In the genomic region with DNA sequence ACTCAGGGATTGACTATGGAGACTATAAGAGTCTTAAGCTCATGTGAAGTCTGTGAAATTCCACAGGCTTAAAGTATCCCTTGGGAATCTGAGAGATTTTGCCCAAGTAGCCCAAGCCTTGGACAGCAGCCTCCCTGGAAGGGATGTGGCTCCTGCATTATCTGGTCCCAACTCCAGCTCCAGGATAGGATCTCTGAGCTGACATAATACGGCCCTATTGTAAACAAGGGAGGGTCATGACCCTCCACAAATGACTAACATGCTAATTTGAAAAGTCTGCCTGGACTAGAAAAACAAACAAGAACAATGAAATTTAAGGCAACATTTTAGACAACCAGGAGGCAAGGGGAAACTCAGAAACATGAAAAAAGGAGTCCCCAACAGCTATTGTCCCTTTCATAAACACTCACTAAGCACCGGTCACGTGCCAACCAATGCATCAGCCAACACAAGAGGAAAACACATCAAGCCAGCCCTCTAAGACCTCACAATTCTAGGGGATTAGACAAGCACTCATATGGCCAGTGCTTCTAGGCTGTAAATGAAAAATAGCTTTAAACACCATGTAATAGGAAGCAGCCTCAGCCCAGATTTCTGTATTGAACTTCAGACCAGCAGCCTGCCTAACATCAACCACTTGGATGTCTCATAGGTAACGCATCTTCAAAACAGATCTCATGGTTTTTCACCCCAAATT, we compare ENCODE assay signal across 11 cellular contexts.
DNase-seq lines count a peak whose midpoint lies in the region; ATAC-seq, FAIRE-seq and TF ChIP-seq lines count a peak whose summit lies in the region.
"Had no signal": no experiment of that assay in that cellular context is flagged by ENCODE, and none has a peak within 500 bp of the region (broad histone marks: within the 10 kb centered on the region; RNA-seq: fewer than 3 reads in every experiment).

No MANE protein-coding gene starts in this region.

- peak overlapping the region; percentile 18 for H3K4me3 ChIP-seq in GM23248
- H3K4me3 ChIP-seq in smooth muscle cell, result no peak overlapping the region

- H3K9ac ChIP-seq in GM23248, result peak overlapping the region; percentile 52
- H3K9ac ChIP-seq in smooth muscle cell (ENCODE audit: low read depth), result no peak overlapping the region

- H3K27ac ChIP-seq in GM23248 (peak overlapping the region; percentile 74), smooth muscle cell (ENCODE audit: low read depth) (peak overlapping the region; percentile 67)

- H3K27me3 ChIP-seq in GM23248 (replicated peaks; ENCODE audit: insufficient read depth) (no peaks in the 10 kb centered on the region), smooth muscle cell (ENCODE audit: low read depth) (no peaks in the 10 kb centered on the region)

- 1 to 6% methylated on average over 4 of the region's 4 CpGs for WGBS in GM23248 (ENCODE audit: low coverage in 1 of 2, low lambda C conversion rate in 2 of 2, missing lambda C conversion rate in 2 of 2), 2 experiments
- 33% methylated on average over 4 of the region's 4 CpGs for WGBS in smooth muscle cell (ENCODE audit: low lambda C conversion rate)

- FAIRE-seq in urothelium cell line (lab: Jason Lieb, UNC), result no peak

- TF ChIP-seq CTCF in smooth muscle cell (IDR thresholded peaks at IDR 0.05; ENCODE audit: borderline replicate concordance, insufficient read depth, poor library complexity, severe bottlenecking), result no peak

- H3K9me3 ChIP-seq in GM23248 (ENCODE audit: low read depth) (no peaks in the 10 kb centered on the region), smooth muscle cell (replicated peaks; ENCODE audit: low read depth) (peaks cover 11% of the 10 kb centered on the region)

- DNase-seq in GM23248 (peak; percentile 64), dedifferentiated amniotic fluid mesenchymal stem cell (ENCODE audit: extremely low spot score) (peak; percentile 36), islet precursor cell (peak; percentile 76), smooth muscle cell (lab: John Stamatoyannopoulos, UW; ENCODE audit: unreplicated experiment) (no peak), urothelium cell line (ENCODE audit: low spot score) (no peak), NCI-H1092 (lab: John Stamatoyannopoulos, UW) (no peak)
- no peak for DNase-seq in NK-92 treated with Interleukin-12 subunit alpha and Interleukin-12 subunit beta, amount 100 ng/mL, for 24 hours (lab: John Stamatoyannopoulos, UW)
- DNase-seq: naive B cell, NCI-H226, RPMI8226 had no signal

- H3K9me2 ChIP-seq in GM23248 (ENCODE audit: insufficient read depth), result no peaks in the 10 kb centered on the region

- peak overlapping the region; percentile 71 for H3K4me2 ChIP-seq in GM23248 (ENCODE audit: unreplicated experiment)
- H3K4me2 ChIP-seq in smooth muscle cell, result peak overlapping the region; percentile 64

- no peaks in the 10 kb centered on the region for H3K36me3 ChIP-seq in GM23248 (ENCODE audit: low read depth)
- H3K36me3 ChIP-seq in smooth muscle cell (ENCODE audit: low read depth), result no peaks in the 10 kb centered on the region

- peak overlapping the region; percentile 9 for H2AFZ ChIP-seq in GM23248
- no peak overlapping the region for H2AFZ ChIP-seq in smooth muscle cell (ENCODE audit: low read depth)

- in situ Hi-C loops in GM23248 (cut with MboI), result no loop called here

- no peaks in the 10 kb centered on the region for H3K79me2 ChIP-seq in GM23248 (ENCODE audit: insufficient read depth)
- no peaks in the 10 kb centered on the region for H3K79me2 ChIP-seq in smooth muscle cell (ENCODE audit: low read depth)

- H4K20me1 ChIP-seq in GM23248 (ENCODE audit: insufficient read depth), result no peaks in the 10 kb centered on the region
- no peaks in the 10 kb centered on the region for H4K20me1 ChIP-seq in smooth muscle cell (ENCODE audit: low read depth)

- peaks cover 41% of the 10 kb centered on the region for H3F3A ChIP-seq in GM23248 (ENCODE audit: insufficient read depth)
- peaks cover 13% of the 10 kb centered on the region for H3F3A ChIP-seq in smooth muscle cell (ENCODE audit: low read depth)

- H3K4me1 ChIP-seq in GM23248 (ENCODE audit: insufficient read depth) (peaks cover 51% of the 10 kb centered on the region), smooth muscle cell (ENCODE audit: low read depth) (peaks cover 25% of the 10 kb centered on the region)

- ATAC-seq in GM21717 (IDR thresholded peaks at IDR 0.05; ENCODE audit: unreplicated experiment), result no peak

Comparison
In these comparisons a context has a peak if more than half of its experiments do, and no peak if none do; other contexts are left out.
1. DNase-seq: peak in GM23248 (single experiment), dedifferentiated amniotic fluid mesenchymal stem cell (single experiment) and islet precursor cell (single experiment); none in smooth muscle cell (single experiment), urothelium cell line (single experiment), NCI-H1092 (single experiment) and NK-92 treated with Interleukin-12 subunit alpha and Interleukin-12 subunit beta, amount 100 ng/mL, for 24 hours (single experiment).